In genomic region chr15:51071609-51072008, GRCh38 we compare ENCODE assay signal across 20 cellular contexts. TPM values are rescaled to one million over a fixed set of nuclear protein-coding genes. Genes with fewer than 3 reads are reported as not detected.
"Had no signal": no experiment of that assay in that cellular context is flagged by ENCODE, and none has a peak within 500 bp of the region (broad histone marks: within the 10 kb centered on the region; RNA-seq: fewer than 3 reads in every experiment).

No MANE protein-coding gene starts in this region.

- H3K36me3 Mint-ChIP-seq: memory B cell, WTC11 had no signal

- H3K9me3 Mint-ChIP-seq: memory B cell, nephron progenitor cell, WTC11 had no signal

- H3K4me1 Mint-ChIP-seq: memory B cell had no signal

- H3K27me3 ChIP-seq: gastroesophageal sphincter, pancreas, right atrium auricular region, spleen, thyroid gland, upper lobe of right lung had no signal

- H3K4me1 ChIP-seq: pancreas, psoas muscle, thyroid gland had no signal

- DNase-seq: activated CD4-positive, alpha-beta T cell treated with anti-CD3 and anti-CD28 coated beads for 36 hours; activated CD4-positive, alpha-beta T cell treated with anti-CD3 and anti-CD28 coated beads, Interleukin-2, amount 50 U/mL, for 48 hours; amygdala; head of caudate nucleus; hypothalamus; left colon; nephron progenitor cell; pancreas; psoas muscle; spleen; stimulated activated CD4-positive, alpha-beta T cell treated with anti-CD3 and anti-CD28 coated beads, Interleukin-4, amount 100 ng/mL, for 24 hours; stimulated activated naive CD8-positive, alpha-beta T cell treated with anti-CD3 and anti-CD28 coated beads, Interleukin-15, Interleukin-2, amounts not matched to agents 100 U/mL and 50 U/mL, for 24 hours; SW 1271; thyroid gland; upper lobe of right lung had no signal

- H3K4me3 ChIP-seq: cardiac muscle cell, gastroesophageal sphincter, pancreas, psoas muscle, right atrium auricular region, spleen, thyroid gland, upper lobe of right lung had no signal

- H3K4me3 Mint-ChIP-seq: activated CD4-positive, alpha-beta T cell treated with anti-CD3 and anti-CD28 coated beads for 36 hours; memory B cell; nephron progenitor cell; WTC11 had no signal

- ATAC-seq: activated CD4-positive, alpha-beta T cell treated with anti-CD3 and anti-CD28 coated beads for 36 hours; gastroesophageal sphincter; left colon; pancreas; psoas muscle; stimulated activated naive CD8-positive, alpha-beta T cell treated with anti-CD3 and anti-CD28 coated beads, Interleukin-15, Interleukin-2, amounts not matched to agents 100 U/mL and 50 U/mL, for 24 hours; upper lobe of right lung; WTC11 had no signal

- H3K36me3 ChIP-seq: cardiac muscle cell, gastroesophageal sphincter, pancreas, right atrium auricular region, spleen, thyroid gland, upper lobe of right lung had no signal

- H3K27ac Mint-ChIP-seq: activated CD4-positive, alpha-beta T cell treated with anti-CD3 and anti-CD28 coated beads for 36 hours; memory B cell; nephron progenitor cell; WTC11 had no signal

- H3K9me3 ChIP-seq: gastroesophageal sphincter, pancreas, psoas muscle, right atrium auricular region, spleen, thyroid gland, upper lobe of right lung had no signal

RNA-seq across cellular contexts. Expression of gene TNFAIP8L3, which starts 23.1 kb away (rescaled TPM):
- total RNA-seq: activated CD4-positive, alpha-beta T cell treated with anti-CD3 and anti-CD28 coated beads for 36 hours; cardiac muscle cell had no signal
